Comparison of ENCODE assay signal across 11 cellular contexts in the genomic region with DNA sequence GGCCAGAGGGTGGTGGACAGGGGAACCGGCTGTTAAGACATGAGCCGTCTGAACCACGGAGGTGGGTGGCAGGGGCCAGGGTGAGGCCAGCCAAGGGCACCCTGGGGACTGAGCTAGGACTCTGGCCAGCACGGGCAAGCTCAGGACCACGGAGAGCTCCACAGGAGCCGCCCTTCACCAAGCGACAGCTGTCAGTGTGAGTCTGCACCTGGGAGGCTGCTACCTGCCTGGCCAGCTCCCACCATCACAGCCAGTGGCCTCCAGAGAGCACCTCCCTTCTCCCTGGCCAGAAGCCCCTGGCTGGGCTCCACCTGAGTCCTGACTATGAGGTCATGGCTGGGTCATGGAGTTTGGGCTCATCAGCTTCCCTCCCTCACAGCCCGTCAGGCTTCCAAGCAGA. TPM values are rescaled to one million over a fixed set of nuclear protein-coding genes. Genes with fewer than 3 reads are reported as not detected.
DNase-seq lines count a peak whose midpoint lies in the region; ATAC-seq, FAIRE-seq and TF ChIP-seq lines count a peak whose summit lies in the region.
"Had no signal": no experiment of that assay in that cellular context is flagged by ENCODE, and none has a peak within 500 bp of the region (broad histone marks: within the 10 kb centered on the region; RNA-seq: fewer than 3 reads in every experiment).

No MANE protein-coding gene starts in this region.

- H3K36me3 ChIP-seq in heart left ventricle (no peaks in the 10 kb centered on the region), left ventricle myocardium inferior (no peaks in the 10 kb centered on the region)
- H3K36me3 ChIP-seq: uterus had no signal

- DNase-seq in heart left ventricle: no peak
- DNase-seq in left ventricle myocardium inferior: no peak
- DNase-seq in activated CD4-positive, alpha-beta T cell treated with anti-CD3 and anti-CD28 coated beads, Interleukin-2, amount 50 U/mL, for 48 hours: peak; percentile 26 to 37
- DNase-seq in iPS-NIHi11 (ENCODE audit: low spot score): peak; percentile 86
- DNase-seq in urothelium cell line (ENCODE audit: low spot score): peak; percentile 68
- no peak for DNase-seq in cortex of kidney (lab: John Stamatoyannopoulos, UW)
- no peak for DNase-seq in NCI-H2107 (lab: John Stamatoyannopoulos, UW)
- DNase-seq: Kasumi-1, T1000, uterus had no signal

- H3K9me3 ChIP-seq in heart left ventricle (no peaks in the 10 kb centered on the region), left ventricle myocardium inferior (replicated peaks) (no peaks in the 10 kb centered on the region)
- H3K9me3 ChIP-seq: uterus had no signal

- WGBS in heart left ventricle, 4 donors: 40 to 100% (median 68%) methylated on average over 1 to 8 of the region's 8 CpGs

- ATAC-seq in heart left ventricle (peak in 3 of 4 donors; percentile 54 to 66 (median 62)), HG03460 (IDR thresholded peaks at IDR 0.05; ENCODE audit: unreplicated experiment) (no peak)

- H3K4me1 ChIP-seq in heart left ventricle: peaks cover 0 to 30% (median 4%) of the 10 kb centered on the region in 12 donors
- peaks cover 31% of the 10 kb centered on the region for H3K4me1 ChIP-seq in left ventricle myocardium inferior
- H3K4me1 ChIP-seq: uterus had no signal

- TF ChIP-seq CTCF in heart left ventricle (IDR thresholded peaks at IDR 0.05) (no peak), left ventricle myocardium inferior (IDR thresholded peaks at IDR 0.05; ENCODE audit: borderline replicate concordance) (no peak)

- no peak for TF ChIP-seq POLR2A in heart left ventricle (IDR thresholded peaks at IDR 0.05)

- H3K27me3 ChIP-seq in heart left ventricle (no peaks in the 10 kb centered on the region), left ventricle myocardium inferior (ENCODE audit: low read depth) (no peaks in the 10 kb centered on the region)
- H3K27me3 ChIP-seq: uterus had no signal

- no peak overlapping the region for H3K4me3 ChIP-seq in heart left ventricle
- no peak overlapping the region for H3K4me3 ChIP-seq in left ventricle myocardium inferior
- H3K4me3 ChIP-seq: uterus had no signal

- FAIRE-seq in urothelium cell line (lab: Jason Lieb, UNC): no peak

- intact Hi-C loops in heart left ventricle (cut with DNase I): no loop called here
- intact Hi-C loops in left ventricle myocardium inferior (cut with micrococcal nuclease): no loop called here

- H3K27ac ChIP-seq in heart left ventricle: no peak overlapping the region
- no peak overlapping the region for H3K27ac ChIP-seq in left ventricle myocardium inferior (replicated peaks)
- H3K27ac ChIP-seq: uterus had no signal

RNA-seq across cellular contexts. Expression of a gene that starts 21.6 kb away (rescaled TPM):
- 1 to 10 TPM; 3.4 to 9.9 (median 4.7) TPM for total RNA-seq in heart left ventricle
- 1 to 10 TPM; 2.2 to 2.6 TPM for polyA plus RNA-seq in heart left ventricle
- 3.2 TPM for total RNA-seq in left ventricle myocardium inferior

RNA-seq across cellular contexts. Expression of a gene that starts 23.6 kb away (rescaled TPM):
- total RNA-seq in heart left ventricle: 10 to 100 TPM; 15.4 to 25.2 (median 18.7) TPM
- polyA plus RNA-seq in heart left ventricle: 10 to 100 TPM in 1 of 2 donors, 1 to 10 TPM in 1; 6.5 to 22.3 TPM
- 15.5 TPM for total RNA-seq in left ventricle myocardium inferior

RNA-seq across cellular contexts. Expression of a gene that starts 41.9 kb away (rescaled TPM):
- total RNA-seq in heart left ventricle (100 to 1,000 TPM; 117 to 322 (median 168) TPM), left ventricle myocardium inferior (193 TPM)
- polyA plus RNA-seq in heart left ventricle: 100 to 1,000 TPM; 378 to 458 TPM

RNA-seq across cellular contexts. Expression of a gene that starts 54.1 kb away (rescaled TPM):
- 100 to 1,000 TPM in 2 of 9 donors, 10 to 100 TPM in 7; 33.2 to 108 (median 44.5) TPM for total RNA-seq in heart left ventricle
- 100 to 1,000 TPM; 154 to 220 TPM for polyA plus RNA-seq in heart left ventricle
- 59.3 TPM for total RNA-seq in left ventricle myocardium inferior

Comparison
In these comparisons a context has a peak if more than half of its experiments do, and no peak if none do; other contexts are left out.
1. DNase-seq: peak in activated CD4-positive, alpha-beta T cell treated with anti-CD3 and anti-CD28 coated beads, Interleukin-2, amount 50 U/mL, for 48 hours (2 of 2), iPS-NIHi11 (single experiment) and urothelium cell line (single experiment); none in heart left ventricle (0 of 5), left ventricle myocardium inferior (single experiment), cortex of kidney (single experiment) and NCI-H2107 (single experiment).